1 cellular context compared by ENCODE assay signal in the genomic region with DNA sequence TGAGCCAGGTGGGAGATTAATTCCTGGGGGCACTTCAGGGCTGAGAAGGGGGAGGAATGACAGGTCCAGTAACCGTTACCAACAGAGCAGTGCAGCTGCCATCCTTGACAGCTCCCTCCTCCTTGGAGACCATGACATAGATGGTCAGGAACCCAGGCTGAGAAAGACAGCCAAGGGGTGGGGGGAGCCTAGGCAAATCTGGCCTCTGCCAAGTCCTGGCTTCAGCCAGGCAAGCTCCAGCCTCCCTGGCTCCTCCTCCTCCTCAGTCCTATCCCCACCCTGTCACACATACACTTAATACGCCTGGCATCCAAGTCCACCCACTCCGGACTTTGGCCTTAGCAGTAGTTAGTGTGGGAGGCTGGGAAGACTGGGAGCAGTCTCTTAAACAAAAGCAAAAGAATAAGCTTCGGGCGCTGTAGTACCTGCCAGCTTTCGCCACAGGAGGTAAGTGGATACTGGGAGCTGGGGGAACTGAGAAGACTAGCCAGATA.
TF ChIP-seq lines count a peak whose summit lies in the region.

A gene with protein sequence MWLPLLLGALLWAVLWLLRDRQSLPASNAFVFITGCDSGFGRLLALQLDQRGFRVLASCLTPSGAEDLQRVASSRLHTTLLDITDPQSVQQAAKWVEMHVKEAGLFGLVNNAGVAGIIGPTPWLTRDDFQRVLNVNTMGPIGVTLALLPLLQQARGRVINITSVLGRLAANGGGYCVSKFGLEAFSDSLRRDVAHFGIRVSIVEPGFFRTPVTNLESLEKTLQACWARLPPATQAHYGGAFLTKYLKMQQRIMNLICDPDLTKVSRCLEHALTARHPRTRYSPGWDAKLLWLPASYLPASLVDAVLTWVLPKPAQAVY (plus strand): TSS at position 323 of the 494 bp plus-strand sequence. CDS start 792 bp downstream, outside the sequence.

TF ChIP-seq in HepG2, 621 proteins besides CTCF, POLR2A, EP300 and RAD21 (continued from another document and continues in another):
- 0 out of 2 replicates have a peak, but pooled peaks have one; percentile 6 for TF ChIP-seq ZNF350 (CRISPR knock-in tag; IDR thresholded peaks at IDR 0.05; ENCODE audit: borderline replicate concordance, low read depth)
- no peak for TF ChIP-seq ZNF354B (CRISPR knock-in tag; IDR thresholded peaks at IDR 0.05)
- TF ChIP-seq BRD4 (CRISPR knock-in tag; IDR thresholded peaks at IDR 0.05) = no peak
- TF ChIP-seq, protein P1, sequence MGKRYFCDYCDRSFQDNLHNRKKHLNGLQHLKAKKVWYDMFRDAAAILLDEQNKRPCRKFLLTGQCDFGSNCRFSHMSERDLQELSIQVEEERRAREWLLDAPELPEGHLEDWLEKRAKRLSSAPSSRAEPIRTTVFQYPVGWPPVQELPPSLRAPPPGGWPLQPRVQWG (CRISPR knock-in tag; IDR thresholded peaks at IDR 0.05; ENCODE audit: borderline replicate concordance, low read depth) = no peak
- TF ChIP-seq, protein P2, sequence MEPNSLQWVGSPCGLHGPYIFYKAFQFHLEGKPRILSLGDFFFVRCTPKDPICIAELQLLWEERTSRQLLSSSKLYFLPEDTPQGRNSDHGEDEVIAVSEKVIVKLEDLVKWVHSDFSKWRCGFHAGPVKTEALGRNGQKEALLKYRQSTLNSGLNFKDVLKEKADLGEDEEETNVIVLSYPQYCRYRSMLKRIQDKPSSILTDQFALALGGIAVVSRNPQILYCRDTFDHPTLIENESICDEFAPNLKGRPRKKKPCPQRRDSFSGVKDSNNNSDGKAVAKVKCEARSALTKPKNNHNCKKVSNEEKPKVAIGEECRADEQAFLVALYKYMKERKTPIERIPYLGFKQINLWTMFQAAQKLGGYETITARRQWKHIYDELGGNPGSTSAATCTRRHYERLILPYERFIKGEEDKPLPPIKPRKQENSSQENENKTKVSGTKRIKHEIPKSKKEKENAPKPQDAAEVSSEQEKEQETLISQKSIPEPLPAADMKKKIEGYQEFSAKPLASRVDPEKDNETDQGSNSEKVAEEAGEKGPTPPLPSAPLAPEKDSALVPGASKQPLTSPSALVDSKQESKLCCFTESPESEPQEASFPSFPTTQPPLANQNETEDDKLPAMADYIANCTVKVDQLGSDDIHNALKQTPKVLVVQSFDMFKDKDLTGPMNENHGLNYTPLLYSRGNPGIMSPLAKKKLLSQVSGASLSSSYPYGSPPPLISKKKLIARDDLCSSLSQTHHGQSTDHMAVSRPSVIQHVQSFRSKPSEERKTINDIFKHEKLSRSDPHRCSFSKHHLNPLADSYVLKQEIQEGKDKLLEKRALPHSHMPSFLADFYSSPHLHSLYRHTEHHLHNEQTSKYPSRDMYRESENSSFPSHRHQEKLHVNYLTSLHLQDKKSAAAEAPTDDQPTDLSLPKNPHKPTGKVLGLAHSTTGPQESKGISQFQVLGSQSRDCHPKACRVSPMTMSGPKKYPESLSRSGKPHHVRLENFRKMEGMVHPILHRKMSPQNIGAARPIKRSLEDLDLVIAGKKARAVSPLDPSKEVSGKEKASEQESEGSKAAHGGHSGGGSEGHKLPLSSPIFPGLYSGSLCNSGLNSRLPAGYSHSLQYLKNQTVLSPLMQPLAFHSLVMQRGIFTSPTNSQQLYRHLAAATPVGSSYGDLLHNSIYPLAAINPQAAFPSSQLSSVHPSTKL (CRISPR knock-in tag; IDR thresholded peaks at IDR 0.05) = no peak
- TF ChIP-seq CHD4 (IDR thresholded peaks at IDR 0.05; ENCODE audit: borderline replicate concordance, low read length) = no peak
- TF ChIP-seq, protein P3, sequence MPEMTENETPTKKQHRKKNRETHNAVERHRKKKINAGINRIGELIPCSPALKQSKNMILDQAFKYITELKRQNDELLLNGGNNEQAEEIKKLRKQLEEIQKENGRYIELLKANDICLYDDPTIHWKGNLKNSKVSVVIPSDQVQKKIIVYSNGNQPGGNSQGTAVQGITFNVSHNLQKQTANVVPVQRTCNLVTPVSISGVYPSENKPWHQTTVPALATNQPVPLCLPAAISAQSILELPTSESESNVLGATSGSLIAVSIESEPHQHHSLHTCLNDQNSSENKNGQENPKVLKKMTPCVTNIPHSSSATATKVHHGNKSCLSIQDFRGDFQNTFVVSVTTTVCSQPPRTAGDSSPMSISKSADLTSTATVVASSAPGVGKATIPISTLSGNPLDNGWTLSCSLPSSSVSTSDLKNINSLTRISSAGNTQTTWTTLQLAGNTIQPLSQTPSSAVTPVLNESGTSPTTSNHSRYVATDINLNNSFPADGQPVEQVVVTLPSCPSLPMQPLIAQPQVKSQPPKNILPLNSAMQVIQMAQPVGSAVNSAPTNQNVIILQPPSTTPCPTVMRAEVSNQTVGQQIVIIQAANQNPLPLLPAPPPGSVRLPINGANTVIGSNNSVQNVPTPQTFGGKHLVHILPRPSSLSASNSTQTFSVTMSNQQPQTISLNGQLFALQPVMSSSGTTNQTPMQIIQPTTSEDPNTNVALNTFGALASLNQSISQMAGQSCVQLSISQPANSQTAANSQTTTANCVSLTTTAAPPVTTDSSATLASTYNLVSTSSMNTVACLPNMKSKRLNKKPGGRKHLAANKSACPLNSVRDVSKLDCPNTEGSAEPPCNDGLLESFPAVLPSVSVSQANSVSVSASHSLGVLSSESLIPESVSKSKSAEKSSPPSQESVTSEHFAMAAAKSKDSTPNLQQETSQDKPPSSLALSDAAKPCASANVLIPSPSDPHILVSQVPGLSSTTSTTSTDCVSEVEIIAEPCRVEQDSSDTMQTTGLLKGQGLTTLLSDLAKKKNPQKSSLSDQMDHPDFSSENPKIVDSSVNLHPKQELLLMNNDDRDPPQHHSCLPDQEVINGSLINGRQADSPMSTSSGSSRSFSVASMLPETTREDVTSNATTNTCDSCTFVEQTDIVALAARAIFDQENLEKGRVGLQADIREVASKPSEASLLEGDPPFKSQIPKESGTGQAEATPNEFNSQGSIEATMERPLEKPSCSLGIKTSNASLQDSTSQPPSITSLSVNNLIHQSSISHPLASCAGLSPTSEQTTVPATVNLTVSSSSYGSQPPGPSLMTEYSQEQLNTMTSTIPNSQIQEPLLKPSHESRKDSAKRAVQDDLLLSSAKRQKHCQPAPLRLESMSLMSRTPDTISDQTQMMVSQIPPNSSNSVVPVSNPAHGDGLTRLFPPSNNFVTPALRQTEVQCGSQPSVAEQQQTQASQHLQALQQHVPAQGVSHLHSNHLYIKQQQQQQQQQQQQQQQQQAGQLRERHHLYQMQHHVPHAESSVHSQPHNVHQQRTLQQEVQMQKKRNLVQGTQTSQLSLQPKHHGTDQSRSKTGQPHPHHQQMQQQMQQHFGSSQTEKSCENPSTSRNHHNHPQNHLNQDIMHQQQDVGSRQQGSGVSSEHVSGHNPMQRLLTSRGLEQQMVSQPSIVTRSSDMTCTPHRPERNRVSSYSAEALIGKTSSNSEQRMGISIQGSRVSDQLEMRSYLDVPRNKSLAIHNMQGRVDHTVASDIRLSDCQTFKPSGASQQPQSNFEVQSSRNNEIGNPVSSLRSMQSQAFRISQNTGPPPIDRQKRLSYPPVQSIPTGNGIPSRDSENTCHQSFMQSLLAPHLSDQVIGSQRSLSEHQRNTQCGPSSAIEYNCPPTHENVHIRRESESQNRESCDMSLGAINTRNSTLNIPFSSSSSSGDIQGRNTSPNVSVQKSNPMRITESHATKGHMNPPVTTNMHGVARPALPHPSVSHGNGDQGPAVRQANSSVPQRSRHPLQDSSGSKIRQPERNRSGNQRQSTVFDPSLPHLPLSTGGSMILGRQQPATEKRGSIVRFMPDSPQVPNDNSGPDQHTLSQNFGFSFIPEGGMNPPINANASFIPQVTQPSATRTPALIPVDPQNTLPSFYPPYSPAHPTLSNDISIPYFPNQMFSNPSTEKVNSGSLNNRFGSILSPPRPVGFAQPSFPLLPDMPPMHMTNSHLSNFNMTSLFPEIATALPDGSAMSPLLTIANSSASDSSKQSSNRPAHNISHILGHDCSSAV (CRISPR knock-in tag; IDR thresholded peaks at IDR 0.05; ENCODE audit: borderline replicate concordance) = no peak
- TF ChIP-seq, protein P4, sequence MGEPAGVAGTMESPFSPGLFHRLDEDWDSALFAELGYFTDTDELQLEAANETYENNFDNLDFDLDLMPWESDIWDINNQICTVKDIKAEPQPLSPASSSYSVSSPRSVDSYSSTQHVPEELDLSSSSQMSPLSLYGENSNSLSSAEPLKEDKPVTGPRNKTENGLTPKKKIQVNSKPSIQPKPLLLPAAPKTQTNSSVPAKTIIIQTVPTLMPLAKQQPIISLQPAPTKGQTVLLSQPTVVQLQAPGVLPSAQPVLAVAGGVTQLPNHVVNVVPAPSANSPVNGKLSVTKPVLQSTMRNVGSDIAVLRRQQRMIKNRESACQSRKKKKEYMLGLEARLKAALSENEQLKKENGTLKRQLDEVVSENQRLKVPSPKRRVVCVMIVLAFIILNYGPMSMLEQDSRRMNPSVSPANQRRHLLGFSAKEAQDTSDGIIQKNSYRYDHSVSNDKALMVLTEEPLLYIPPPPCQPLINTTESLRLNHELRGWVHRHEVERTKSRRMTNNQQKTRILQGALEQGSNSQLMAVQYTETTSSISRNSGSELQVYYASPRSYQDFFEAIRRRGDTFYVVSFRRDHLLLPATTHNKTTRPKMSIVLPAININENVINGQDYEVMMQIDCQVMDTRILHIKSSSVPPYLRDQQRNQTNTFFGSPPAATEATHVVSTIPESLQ (CRISPR knock-in tag; conservative IDR thresholded peaks at IDR 0.05) = no peak
- TF ChIP-seq TSC22D2 (CRISPR knock-in tag; IDR thresholded peaks at IDR 0.05; ENCODE audit: borderline replicate concordance) = no peak
- TF ChIP-seq TBX2 (CRISPR knock-in tag; IDR thresholded peaks at IDR 0.05; ENCODE audit: borderline replicate concordance) = peak; percentile 36; the same call in 1 of the 2 replicates
- TF ChIP-seq GLI4 (CRISPR knock-in tag; IDR thresholded peaks at IDR 0.05; ENCODE audit: borderline replicate concordance) = no peak
- no peak for TF ChIP-seq STAG1 (CRISPR knock-in tag; IDR thresholded peaks at IDR 0.05)
- TF ChIP-seq ZNF143 (CRISPR knock-in tag; IDR thresholded peaks at IDR 0.05) = no peak
- 0 out of 2 replicates have a peak, but pooled peaks have one; percentile 5 for TF ChIP-seq ARNTL (CRISPR knock-in tag; IDR thresholded peaks at IDR 0.05)
- TF ChIP-seq POLR2G (IDR thresholded peaks at IDR 0.05; ENCODE audit: low read depth, low read length) = peak; percentile 63; the same call in 1 of the 2 replicates
- TF ChIP-seq, protein P5, sequence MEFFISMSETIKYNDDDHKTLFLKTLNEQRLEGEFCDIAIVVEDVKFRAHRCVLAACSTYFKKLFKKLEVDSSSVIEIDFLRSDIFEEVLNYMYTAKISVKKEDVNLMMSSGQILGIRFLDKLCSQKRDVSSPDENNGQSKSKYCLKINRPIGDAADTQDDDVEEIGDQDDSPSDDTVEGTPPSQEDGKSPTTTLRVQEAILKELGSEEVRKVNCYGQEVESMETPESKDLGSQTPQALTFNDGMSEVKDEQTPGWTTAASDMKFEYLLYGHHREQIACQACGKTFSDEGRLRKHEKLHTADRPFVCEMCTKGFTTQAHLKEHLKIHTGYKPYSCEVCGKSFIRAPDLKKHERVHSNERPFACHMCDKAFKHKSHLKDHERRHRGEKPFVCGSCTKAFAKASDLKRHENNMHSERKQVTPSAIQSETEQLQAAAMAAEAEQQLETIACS (CRISPR knock-in tag; IDR thresholded peaks at IDR 0.05) = no peak
- TF ChIP-seq ZNF768 (CRISPR knock-in tag; IDR thresholded peaks at IDR 0.05) = no peak
- TF ChIP-seq, protein P6, sequence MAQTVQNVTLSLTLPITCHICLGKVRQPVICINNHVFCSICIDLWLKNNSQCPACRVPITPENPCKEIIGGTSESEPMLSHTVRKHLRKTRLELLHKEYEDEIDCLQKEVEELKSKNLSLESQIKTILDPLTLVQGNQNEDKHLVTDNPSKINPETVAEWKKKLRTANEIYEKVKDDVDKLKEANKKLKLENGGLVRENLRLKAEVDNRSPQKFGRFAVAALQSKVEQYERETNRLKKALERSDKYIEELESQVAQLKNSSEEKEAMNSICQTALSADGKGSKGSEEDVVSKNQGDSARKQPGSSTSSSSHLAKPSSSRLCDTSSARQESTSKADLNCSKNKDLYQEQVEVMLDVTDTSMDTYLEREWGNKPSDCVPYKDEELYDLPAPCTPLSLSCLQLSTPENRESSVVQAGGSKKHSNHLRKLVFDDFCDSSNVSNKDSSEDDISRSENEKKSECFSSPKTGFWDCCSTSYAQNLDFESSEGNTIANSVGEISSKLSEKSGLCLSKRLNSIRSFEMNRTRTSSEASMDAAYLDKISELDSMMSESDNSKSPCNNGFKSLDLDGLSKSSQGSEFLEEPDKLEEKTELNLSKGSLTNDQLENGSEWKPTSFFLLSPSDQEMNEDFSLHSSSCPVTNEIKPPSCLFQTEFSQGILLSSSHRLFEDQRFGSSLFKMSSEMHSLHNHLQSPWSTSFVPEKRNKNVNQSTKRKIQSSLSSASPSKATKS (CRISPR knock-in tag; IDR thresholded peaks at IDR 0.05) = no peak
- TF ChIP-seq PCBP1 (IDR thresholded peaks at IDR 0.05; ENCODE audit: borderline replicate concordance, low read depth, low read length) = no peak
- TF ChIP-seq ZNF761 (CRISPR knock-in tag; conservative IDR thresholded peaks at IDR 0.05) = no peak
- TF ChIP-seq ZNF343 (CRISPR knock-in tag; IDR thresholded peaks at IDR 0.05) = no peak
- peak; percentile 39 for TF ChIP-seq TEAD3 (CRISPR knock-in tag; optimal IDR thresholded peaks at IDR 0.05; ENCODE audit: borderline replicate concordance)
- TF ChIP-seq ZNF629 (CRISPR knock-in tag; conservative IDR thresholded peaks at IDR 0.05) = no peak
- TF ChIP-seq ZNF570 (CRISPR knock-in tag; IDR thresholded peaks at IDR 0.05; ENCODE audit: borderline replicate concordance) = no peak
- no peak for TF ChIP-seq HNRNPK (IDR thresholded peaks at IDR 0.05; ENCODE audit: low read depth, low read length, poor library complexity, severe bottlenecking)
- peak; percentile 58; the same call in 1 of the 2 replicates for TF ChIP-seq HNF4G (IDR thresholded peaks at IDR 0.05; ENCODE audit: borderline replicate concordance, low read depth, low read length)
- no peak; the same call in 1 of the 2 replicates for TF ChIP-seq HNF4G (CRISPR knock-in tag; IDR thresholded peaks at IDR 0.05; ENCODE audit: borderline replicate concordance, low read depth)
- no peak for TF ChIP-seq SP140L (CRISPR knock-in tag; IDR thresholded peaks at IDR 0.05; ENCODE audit: borderline replicate concordance)
- TF ChIP-seq MAFG (CRISPR knock-in tag; IDR thresholded peaks at IDR 0.05) = no peak
- no peak for TF ChIP-seq NKX3-1 (CRISPR knock-in tag; IDR thresholded peaks at IDR 0.05)
- TF ChIP-seq, protein P7, sequence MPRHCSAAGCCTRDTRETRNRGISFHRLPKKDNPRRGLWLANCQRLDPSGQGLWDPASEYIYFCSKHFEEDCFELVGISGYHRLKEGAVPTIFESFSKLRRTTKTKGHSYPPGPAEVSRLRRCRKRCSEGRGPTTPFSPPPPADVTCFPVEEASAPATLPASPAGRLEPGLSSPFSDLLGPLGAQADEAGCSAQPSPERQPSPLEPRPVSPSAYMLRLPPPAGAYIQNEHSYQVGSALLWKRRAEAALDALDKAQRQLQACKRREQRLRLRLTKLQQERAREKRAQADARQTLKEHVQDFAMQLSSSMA (CRISPR knock-in tag; IDR thresholded peaks at IDR 0.05) = no peak
- TF ChIP-seq XRCC5 (optimal IDR thresholded peaks at IDR 0.05; ENCODE audit: low read length) = peak; percentile 66
- TF ChIP-seq NFKB2 (CRISPR knock-in tag; IDR thresholded peaks at IDR 0.05; ENCODE audit: borderline replicate concordance) = no peak
- no peak for TF ChIP-seq SRSF4 (IDR thresholded peaks at IDR 0.05; ENCODE audit: low read depth, low read length, poor library complexity, severe bottlenecking)
- TF ChIP-seq MIER3 (CRISPR knock-in tag; IDR thresholded peaks at IDR 0.05; ENCODE audit: borderline replicate concordance) = no peak
- no peak for TF ChIP-seq GATAD2A (CRISPR knock-in tag; IDR thresholded peaks at IDR 0.05)
